In the genomic region with DNA sequence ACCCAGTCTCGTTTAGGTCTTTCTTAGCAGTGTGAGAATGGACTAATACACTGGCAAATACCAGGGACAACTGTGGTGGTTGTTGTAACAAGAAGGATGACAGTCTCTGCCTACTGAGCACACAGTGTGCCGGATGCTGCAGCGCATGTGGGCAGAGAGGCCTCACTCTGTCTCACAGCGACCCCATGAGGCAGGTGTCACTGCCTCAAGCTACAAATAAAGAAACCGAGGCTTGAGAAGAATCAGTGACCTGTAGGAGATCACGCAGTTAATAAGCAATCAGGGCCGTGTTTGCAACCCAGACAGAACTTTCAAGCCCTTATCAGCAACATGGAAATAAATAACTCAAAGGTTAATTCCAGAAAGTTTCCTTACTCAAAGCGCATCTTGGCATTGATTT, we compare ENCODE assay signal across 10 cellular contexts.
A peak's percentile ranks its signal among the peaks of the same experiment; 100 is the strongest.
DNase-seq lines count a peak whose midpoint lies in the region; ATAC-seq and TF ChIP-seq lines count a peak whose summit lies in the region.
"Had no signal": no experiment of that assay in that cellular context is flagged by ENCODE, and none has a peak within 500 bp of the region (broad histone marks: within the 10 kb centered on the region; RNA-seq: fewer than 3 reads in every experiment).

No MANE protein-coding gene starts in this region.

- H3K27ac ChIP-seq in RWPE2 (ENCODE audit: poor library complexity, severe bottlenecking): peak overlapping the region; percentile 97

- no peaks in the 10 kb centered on the region for H3K36me3 ChIP-seq in RWPE2 (ENCODE audit: low read depth)

- H3K4me3 ChIP-seq in RWPE2 (ENCODE audit: severe bottlenecking) (no peak overlapping the region), epithelial cell of esophagus (ENCODE audit: low read length) (no peak overlapping the region)

- H3K4me1 ChIP-seq in RWPE2 (ENCODE audit: insufficient read depth, poor library complexity, severe bottlenecking): peaks cover 23% of the 10 kb centered on the region

- H3K4me3 Mint-ChIP-seq in nephron progenitor cell: no peak overlapping the region
- no peak overlapping the region for H3K4me3 Mint-ChIP-seq in T-helper 2 cell treated with Interferon-gamma antibody and Interleukin-4, amounts not matched to agents 5 μg/mL and 100 μg/mL, for 36 hours
- H3K4me3 Mint-ChIP-seq: activated B cell treated with CpG ODN at 0.5 μM for 24 hours; naive thymus-derived CD4-positive, alpha-beta T cell had no signal

- H3K27ac Mint-ChIP-seq in nephron progenitor cell: no peak overlapping the region
- H3K27ac Mint-ChIP-seq in T-helper 2 cell treated with Interferon-gamma antibody and Interleukin-4, amounts not matched to agents 5 μg/mL and 100 μg/mL, for 36 hours: no peak overlapping the region
- H3K27ac Mint-ChIP-seq: activated B cell treated with CpG ODN at 0.5 μM for 24 hours; naive thymus-derived CD4-positive, alpha-beta T cell had no signal

- H3K9me3 Mint-ChIP-seq in nephron progenitor cell: no peaks in the 10 kb centered on the region
- H3K9me3 Mint-ChIP-seq in T-helper 2 cell treated with Interferon-gamma antibody and Interleukin-4, amounts not matched to agents 5 μg/mL and 100 μg/mL, for 36 hours: no peaks in the 10 kb centered on the region
- H3K9me3 Mint-ChIP-seq: activated B cell treated with CpG ODN at 0.5 μM for 24 hours; naive thymus-derived CD4-positive, alpha-beta T cell had no signal

- ATAC-seq in RWPE2 (ENCODE audit: low read depth) (no peak), HG02571 (IDR thresholded peaks at IDR 0.05; ENCODE audit: unreplicated experiment) (no peak), HG03469 (IDR thresholded peaks at IDR 0.05; ENCODE audit: unreplicated experiment) (no peak)
- ATAC-seq: naive thymus-derived CD4-positive, alpha-beta T cell had no signal

- no peaks in the 10 kb centered on the region for H3K36me3 Mint-ChIP-seq in nephron progenitor cell (ENCODE audit: low read depth)
- no peaks in the 10 kb centered on the region for H3K36me3 Mint-ChIP-seq in T-helper 2 cell treated with Interferon-gamma antibody and Interleukin-4, amounts not matched to agents 5 μg/mL and 100 μg/mL, for 36 hours (ENCODE audit: low read depth)
- H3K36me3 Mint-ChIP-seq: naive thymus-derived CD4-positive, alpha-beta T cell had no signal

- TF ChIP-seq CTCF in RWPE2 (IDR thresholded peaks at IDR 0.05; ENCODE audit: poor library complexity, severe bottlenecking) (peak; percentile 11), epithelial cell of esophagus (IDR thresholded peaks at IDR 0.05; ENCODE audit: insufficient read depth, low read depth, low read length, missing control alignments) (peak; percentile 49), nephron progenitor cell (IDR thresholded peaks at IDR 0.05) (peak; percentile 20)

- H3K27me3 Mint-ChIP-seq in nephron progenitor cell (ENCODE audit: low read depth, poor library complexity): peaks cover 8% of the 10 kb centered on the region
- peaks cover 22% of the 10 kb centered on the region for H3K27me3 Mint-ChIP-seq in T-helper 2 cell treated with Interferon-gamma antibody and Interleukin-4, amounts not matched to agents 5 μg/mL and 100 μg/mL, for 36 hours (ENCODE audit: low read depth)

- H3K9me3 ChIP-seq in RWPE2 (ENCODE audit: severe bottlenecking): no peaks in the 10 kb centered on the region

- no peaks in the 10 kb centered on the region for H3K27me3 ChIP-seq in RWPE2 (ENCODE audit: insufficient read depth, poor library complexity, severe bottlenecking)

- DNase-seq in NCI-H82 (lab: John Stamatoyannopoulos, UW): peak; percentile 28
- no peak for DNase-seq in NCI-H82 treated with DMSO at 0.1 percent for 48 hours (lab: John Stamatoyannopoulos, UW; ENCODE audit: unreplicated experiment)
- no peak for DNase-seq in RWPE2 (ENCODE audit: low spot score)
- peak; percentile 61 for DNase-seq in epithelial cell of esophagus (ENCODE audit: low read depth)
- DNase-seq in nephron progenitor cell: no peak
- DNase-seq in T-helper 2 cell treated with Interferon-gamma antibody and Interleukin-4, amounts not matched to agents 5 μg/mL and 100 μg/mL, for 36 hours (ENCODE audit: low spot score): no peak
- DNase-seq: activated B cell treated with CpG ODN at 0.5 μM for 24 hours had no signal

- peaks cover 24% of the 10 kb centered on the region for H3K4me1 Mint-ChIP-seq in nephron progenitor cell
- no peaks in the 10 kb centered on the region for H3K4me1 Mint-ChIP-seq in T-helper 2 cell treated with Interferon-gamma antibody and Interleukin-4, amounts not matched to agents 5 μg/mL and 100 μg/mL, for 36 hours (ENCODE audit: low read depth)

Comparison
In these comparisons a context has a peak if more than half of its experiments do, and no peak if none do; other contexts are left out.
1. DNase-seq: peak in NCI-H82 (single experiment) and epithelial cell of esophagus (single experiment); none in NCI-H82 treated with DMSO at 0.1 percent for 48 hours (single experiment), RWPE2 (single experiment), nephron progenitor cell (single experiment) and T-helper 2 cell treated with Interferon-gamma antibody and Interleukin-4, amounts not matched to agents 5 μg/mL and 100 μg/mL, for 36 hours (single experiment).
2. Peak in every context shown above with its lines, with median percentiles within 50 percentile points of each other: CTCF ChIP-seq.